ENCODE assay signal across 10 cellular contexts in genomic region chr6:31495580-31495979, GRCh38. TPM values are rescaled to one million over a fixed set of nuclear protein-coding genes. Genes with fewer than 3 reads are reported as not detected.
A peak's percentile ranks its signal among the peaks of the same experiment; 100 is the strongest.
DNase-seq lines count a peak whose midpoint lies in the region; ATAC-seq and TF ChIP-seq lines count a peak whose summit lies in the region.
"Had no signal": no experiment of that assay in that cellular context is flagged by ENCODE, and none has a peak within 500 bp of the region (broad histone marks: within the 10 kb centered on the region; RNA-seq: fewer than 3 reads in every experiment).

No MANE protein-coding gene starts in this region.

- DNase-seq in DND-41 (no peak), astrocyte of the spinal cord (ENCODE audit: low read depth, low spot score) (peak; percentile 39), myocyte (ENCODE audit: low read depth) (peak; percentile 41), SIG-M5 treated with dmso at 0.1 percent for 504 hours (lab: John Stamatoyannopoulos, UW; ENCODE audit: unreplicated experiment) (no peak), medulla oblongata (ENCODE audit: extremely low spot score) (no peak)

- no peaks in the 10 kb centered on the region for H3K9me3 ChIP-seq in DND-41 (ENCODE audit: insufficient read depth, low read length, severe bottlenecking)

- H3K79me2 ChIP-seq in DND-41 (ENCODE audit: insufficient read depth, low read length), result peaks cover 86% of the 10 kb centered on the region
- peaks cover 34% of the 10 kb centered on the region for H3K79me2 ChIP-seq in KMS-11 (ENCODE audit: insufficient read depth, low read depth)
- H3K79me2 ChIP-seq: parathyroid adenoma had no signal

- H3K36me3 ChIP-seq in DND-41 (ENCODE audit: insufficient read depth, low read length) (no peaks in the 10 kb centered on the region; the same call in 1 of the 2 replicates), KMS-11 (ENCODE audit: insufficient read depth) (no peaks in the 10 kb centered on the region)

- H2AFZ ChIP-seq in DND-41 (ENCODE audit: low read depth, low read length) (peak overlapping the region; percentile 97; the same call in 1 of the 2 replicates), KMS-11 (ENCODE audit: low read depth) (no peak overlapping the region)

- H3K9ac ChIP-seq in DND-41 (ENCODE audit: low read depth, low read length) (peak overlapping the region; percentile 89), KMS-11 (peak overlapping the region; percentile 62)
- H3K9ac ChIP-seq: parathyroid adenoma had no signal

- in situ Hi-C loops in astrocyte of the spinal cord (cut with HindIII; ENCODE audit: low sequenced_read_pairs), result no loop called here

- H3K27me3 ChIP-seq in DND-41 (ENCODE audit: insufficient read depth, low read length, poor library complexity) (no peaks in the 10 kb centered on the region), KMS-11 (ENCODE audit: insufficient read depth, low read depth) (no peaks in the 10 kb centered on the region)

- ATAC-seq in DND-41 (ENCODE audit: insufficient read depth, low read depth) (no peak), GM21526 (IDR thresholded peaks at IDR 0.05; ENCODE audit: low FRiP score, unreplicated experiment) (no peak), esophagus mucosa (no peak)

- H4K20me1 ChIP-seq in DND-41 (ENCODE audit: insufficient read depth, low read length), result peaks cover 25% of the 10 kb centered on the region
- H4K20me1 ChIP-seq in KMS-11 (ENCODE audit: insufficient read depth), result no peaks in the 10 kb centered on the region

- H3K4me2 ChIP-seq in DND-41 (ENCODE audit: insufficient read depth, low read length) (peak overlapping the region; percentile 94), KMS-11 (peak overlapping the region; percentile 99)

- H3K4me3 ChIP-seq in DND-41 (ENCODE audit: low read depth in 1 of 2, low read length in 2 of 2) (peak overlapping the region; percentile 66 to 88; a peak in 3 of 4 replicates), KMS-11 (IDR thresholded peaks at IDR 0.05; ENCODE audit: insufficient read depth, low read depth, low read length) (no peak overlapping the region), astrocyte of the spinal cord (ENCODE audit: low read depth, low read length) (no peak overlapping the region)

- H3K27ac ChIP-seq in DND-41 (ENCODE audit: low read length) (peak overlapping the region; percentile 88), KMS-11 (peak overlapping the region; percentile 75)
- H3K27ac ChIP-seq: parathyroid adenoma had no signal

- peaks cover 74% of the 10 kb centered on the region for H3K4me1 ChIP-seq in DND-41 (ENCODE audit: insufficient read depth, low read length)
- peaks cover 24% of the 10 kb centered on the region for H3K4me1 ChIP-seq in KMS-11 (ENCODE audit: low read depth, poor library complexity, severe bottlenecking)
- H3K4me1 ChIP-seq: parathyroid adenoma had no signal

- TF ChIP-seq CTCF in DND-41 (IDR thresholded peaks at IDR 0.05; ENCODE audit: borderline replicate concordance, extremely low read depth, low read length, poor library complexity, severe bottlenecking) (no peak), KMS-11 (conservative IDR thresholded peaks at IDR 0.05; ENCODE audit: low read depth, low read length) (no peak), astrocyte of the spinal cord (IDR thresholded peaks at IDR 0.05; ENCODE audit: low read depth, low read length) (no peak)

RNA-seq across cellular contexts. Expression of gene MICB, which starts 2.4 kb away (rescaled TPM):
- 2.1 and 2.9 TPM in 2 replicates for total RNA-seq in myocyte
- polyA plus RNA-seq in myocyte (2012), result 4.2 TPM
- total RNA-seq in esophagus mucosa, result 0.92 TPM

RNA-seq across cellular contexts. Expression of gene MCCD1, which starts 33.2 kb away (rescaled TPM):
- total RNA-seq in myocyte (not detected in 2 replicates), esophagus mucosa (not detected)
- 0.10 TPM for polyA plus RNA-seq in myocyte (2012)
- polyA plus RNA-seq: adipose tissue had no signal

RNA-seq across cellular contexts. Expression of gene DDX39B, which starts 46.2 kb away (rescaled TPM):
- 290 and 382 TPM in 2 replicates for total RNA-seq in myocyte
- polyA plus RNA-seq in myocyte (2012), result 247 TPM
- 174 TPM for total RNA-seq in esophagus mucosa

RNA-seq across cellular contexts. Expression of gene ATP6V1G2, which starts 50.8 kb away (rescaled TPM):
- total RNA-seq in myocyte, result 4.8 and 8.5 TPM in 2 replicates
- 5.4 TPM for polyA plus RNA-seq in myocyte (2012)
- total RNA-seq in esophagus mucosa, result not detected

RNA-seq across cellular contexts. Expression of gene NFKBIL1, which starts 51.8 kb away (rescaled TPM):
- 26.1 and 28.3 TPM in 2 replicates for total RNA-seq in myocyte
- polyA plus RNA-seq in myocyte (2012), result 25.6 TPM
- 13.9 TPM for total RNA-seq in esophagus mucosa

Comparison
In these comparisons a context has a peak if more than half of its experiments do, and no peak if none do; other contexts are left out.
1. DNase-seq: peak in astrocyte of the spinal cord (single experiment) and myocyte (single experiment); none in DND-41 (single experiment), SIG-M5 treated with dmso at 0.1 percent for 504 hours (single experiment) and medulla oblongata (single experiment).
2. H3K4me3 ChIP-seq: peak in DND-41 (2 of 2); none in KMS-11 (single experiment) and astrocyte of the spinal cord (single experiment).